24 cellular contexts compared by ENCODE assay signal in genomic region chr15:70267306-70267705, GRCh38.
DNase-seq lines count a peak whose midpoint lies in the region; ATAC-seq and TF ChIP-seq lines count a peak whose summit lies in the region.
"Had no signal": no experiment of that assay in that cellular context is flagged by ENCODE, and none has a peak within 500 bp of the region (broad histone marks: within the 10 kb centered on the region; RNA-seq: fewer than 3 reads in every experiment).

No MANE protein-coding gene starts in this region.

- no peak overlapping the region for H3K9ac ChIP-seq in neural progenitor cell

- WGBS in upper lobe of left lung, 2 donors: 94 to 95% methylated on average over 2 of the region's 2 CpGs
- 82 to 92% methylated on average over 2 of the region's 2 CpGs for whole genome bisulfite sequencing in lower leg skin, 2 donors

- H3K27me3 ChIP-seq in neural progenitor cell: no peaks in the 10 kb centered on the region
- no peaks in the 10 kb centered on the region for H3K27me3 ChIP-seq in upper lobe of left lung
- H3K27me3 ChIP-seq: heart left ventricle, ovary had no signal

- H3K4me1 Mint-ChIP-seq in effector memory CD8-positive, alpha-beta T cell (ENCODE audit: low read depth in 2 of 2): peaks cover 17 to 31% of the 10 kb centered on the region in 2 donors
- peaks cover 92% of the 10 kb centered on the region for H3K4me1 Mint-ChIP-seq in neural progenitor cell

- peak overlapping the region; percentile 11 to 57 for H3K4me3 Mint-ChIP-seq in effector memory CD8-positive, alpha-beta T cell
- H3K4me3 Mint-ChIP-seq in neural progenitor cell: peak overlapping the region; percentile 14
- H3K4me3 Mint-ChIP-seq: activated CD8-positive, alpha-beta T cell treated with anti-CD3 and anti-CD28 coated beads for 36 hours; T-helper 1 cell treated with Interleukin-12 subunit alpha and Interleukin-12 subunit beta and Interleukin-4 antibody, amounts not matched to agents 30 μg/mL and 1 μg/mL, for 36 hours had no signal

- no peaks in the 10 kb centered on the region for H3K79me2 ChIP-seq in neural progenitor cell (ENCODE audit: low read depth)

- TF ChIP-seq POLR2A in upper lobe of left lung (IDR thresholded peaks at IDR 0.05): no peak
- TF ChIP-seq POLR2A in lower leg skin (IDR thresholded peaks at IDR 0.05): no peak

- intact Hi-C loops in lower leg skin (cut with DNase I; ENCODE audit: low total_unique reads): no loop called here

- H3K27ac ChIP-seq in KOPT-K1 (ENCODE audit: low read depth, low read length, poor library complexity, severe bottlenecking) (peak overlapping the region; percentile 70), neural progenitor cell (no peak overlapping the region), upper lobe of left lung (peak overlapping the region in 3 of 4 donors; percentile 5 to 75 (median 14))
- H3K27ac ChIP-seq: ovary, RWPE1 had no signal

- peaks cover 10% of the 10 kb centered on the region for H3K36me3 Mint-ChIP-seq in effector memory CD8-positive, alpha-beta T cell (ENCODE audit: insufficient read depth)
- no peaks in the 10 kb centered on the region for H3K36me3 Mint-ChIP-seq in neural progenitor cell
- H3K36me3 Mint-ChIP-seq: brain; naive thymus-derived CD8-positive, alpha-beta T cell had no signal

- H3K27me3 Mint-ChIP-seq in effector memory CD8-positive, alpha-beta T cell: peaks cover 7 to 36% of the 10 kb centered on the region in 2 donors
- H3K27me3 Mint-ChIP-seq in neural progenitor cell (ENCODE audit: insufficient read depth, low read depth): peaks cover 21% of the 10 kb centered on the region

- H3F3A ChIP-seq in neural progenitor cell (ENCODE audit: low read depth): peaks cover 10% of the 10 kb centered on the region

- no peak overlapping the region for H2AFZ ChIP-seq in neural progenitor cell (replicated peaks)

- H3K9me3 ChIP-seq in KOPT-K1 (ENCODE audit: insufficient read depth, low read length, poor library complexity, severe bottlenecking): no peaks in the 10 kb centered on the region
- H3K9me3 ChIP-seq in neural progenitor cell (ENCODE audit: low read depth): no peaks in the 10 kb centered on the region
- no peaks in the 10 kb centered on the region for H3K9me3 ChIP-seq in upper lobe of left lung
- H3K9me3 ChIP-seq: heart left ventricle, ovary had no signal

- ATAC-seq in effector memory CD8-positive, alpha-beta T cell (replicated peaks): no peak
- ATAC-seq in upper lobe of left lung (ENCODE audit: low FRiP score in 2 of 2) (no peak), GM18511 (IDR thresholded peaks at IDR 0.05; ENCODE audit: unreplicated experiment) (no peak), GM18519 (IDR thresholded peaks at IDR 0.05; ENCODE audit: low FRiP score, unreplicated experiment) (no peak)

- H3K36me3 ChIP-seq in KOPT-K1 (ENCODE audit: insufficient read depth, low read length) (no peaks in the 10 kb centered on the region), neural progenitor cell (no peaks in the 10 kb centered on the region), upper lobe of left lung (no peaks in the 10 kb centered on the region)
- H3K36me3 ChIP-seq: heart left ventricle, ovary had no signal

- no peaks in the 10 kb centered on the region for H4K20me1 ChIP-seq in neural progenitor cell (ENCODE audit: low read depth)

- no peak for TF ChIP-seq EP300 in upper lobe of left lung (IDR thresholded peaks at IDR 0.05)

- H3K4me1 ChIP-seq in neural progenitor cell (peaks cover 40% of the 10 kb centered on the region), upper lobe of left lung (peaks cover 38 to 63% (median 55%) of the 10 kb centered on the region in 4 donors)

- no peaks in the 10 kb centered on the region for H3K9me3 Mint-ChIP-seq in effector memory CD8-positive, alpha-beta T cell
- H3K9me3 Mint-ChIP-seq in neural progenitor cell: peaks cover 2% of the 10 kb centered on the region
- H3K9me3 Mint-ChIP-seq: activated CD8-positive, alpha-beta T cell treated with anti-CD3 and anti-CD28 coated beads for 36 hours; naive thymus-derived CD8-positive, alpha-beta T cell; T-helper 1 cell treated with Interleukin-12 subunit alpha and Interleukin-12 subunit beta and Interleukin-4 antibody, amounts not matched to agents 30 μg/mL and 1 μg/mL, for 36 hours had no signal

- H3K4me2 ChIP-seq in neural progenitor cell: no peak overlapping the region

- peak overlapping the region; percentile 36 to 57 for H3K27ac Mint-ChIP-seq in effector memory CD8-positive, alpha-beta T cell
- H3K27ac Mint-ChIP-seq in neural progenitor cell: peak overlapping the region; percentile 35
- H3K27ac Mint-ChIP-seq: activated CD8-positive, alpha-beta T cell treated with anti-CD3 and anti-CD28 coated beads for 36 hours; T-helper 1 cell treated with Interleukin-12 subunit alpha and Interleukin-12 subunit beta and Interleukin-4 antibody, amounts not matched to agents 30 μg/mL and 1 μg/mL, for 36 hours had no signal

- no peak for DNase-seq in effector memory CD8-positive, alpha-beta T cell
- DNase-seq in neural progenitor cell (ENCODE audit: low spot score): no peak
- DNase-seq in upper lobe of left lung: no peak
- DNase-seq in lower leg skin (ENCODE audit: low spot score in 2 of 2): no peak
- DNase-seq: activated CD4-positive, alpha-beta T cell treated with anti-CD3 and anti-CD28 coated beads for 1 hour; activated CD8-positive, alpha-beta T cell treated with anti-CD3 and anti-CD28 coated beads for 36 hours; activated effector memory CD4-positive, alpha-beta T cell treated with anti-CD3 and anti-CD28 coated beads, Interleukin-2, amount 50 U/mL, for 16 hours; activated T-cell treated with anti-CD3 and anti-CD28 coated beads for 4 hours; effector CD4-positive, alpha-beta T cell; foreskin fibroblast; NCI-H1417 treated with DMSO at 0.1 percent for 48 hours; NCI-H748 treated with DMSO at 0.1 percent for 48 hours; small intestine; stimulated activated CD4-positive, alpha-beta T cell treated with anti-CD3 and anti-CD28 coated beads, Interleukin-2, amount 100 ng/mL, for 24 hours had no signal

- no peak for TF ChIP-seq CTCF in neural progenitor cell (IDR thresholded peaks at IDR 0.05)
- TF ChIP-seq CTCF in upper lobe of left lung (IDR thresholded peaks at IDR 0.05): no peak
- no peak for TF ChIP-seq CTCF in lower leg skin (IDR thresholded peaks at IDR 0.05)

- H3K4me3 ChIP-seq in neural progenitor cell (no peak overlapping the region), upper lobe of left lung (no peak overlapping the region), lower leg skin (ENCODE audit: low read depth, poor library complexity, severe bottlenecking) (no peak overlapping the region)
- H3K4me3 ChIP-seq: GM12878, heart left ventricle, ovary had no signal
